30 cellular contexts compared by ENCODE assay signal in the genomic region with DNA sequence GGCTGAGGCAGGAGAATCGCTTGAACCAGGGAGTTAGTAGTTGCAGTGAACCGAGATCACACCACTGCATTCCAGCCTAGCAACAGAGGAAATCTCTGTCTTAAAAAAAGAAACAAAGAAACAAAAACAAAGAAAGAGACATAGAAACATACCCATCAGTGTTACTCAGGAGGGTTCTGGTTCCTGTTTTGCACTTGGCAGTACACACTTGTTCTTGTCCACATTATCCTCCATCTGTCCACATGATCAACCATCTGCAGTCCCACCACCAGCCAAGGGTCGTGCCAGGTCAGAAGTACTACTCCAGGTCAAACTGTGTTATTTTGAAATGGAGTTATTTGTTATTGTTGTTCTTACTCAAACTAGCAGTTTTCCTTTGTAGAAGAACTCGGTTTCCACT.
A peak's percentile ranks its signal among the peaks of the same experiment; 100 is the strongest.
DNase-seq lines count a peak whose midpoint lies in the region; ATAC-seq and TF ChIP-seq lines count a peak whose summit lies in the region.
"Had no signal": no experiment of that assay in that cellular context is flagged by ENCODE, and none has a peak within 500 bp of the region (broad histone marks: within the 10 kb centered on the region; RNA-seq: fewer than 3 reads in every experiment).

No MANE protein-coding gene starts in this region.

- DNase-seq in HFFc6 (peak; percentile 11), cerebellar cortex (ENCODE audit: low spot score) (peak; percentile 76), medulla oblongata (ENCODE audit: extremely low spot score) (peak; percentile 1), T-helper 1 cell (no peak), H7 (no peak)
- no peak for DNase-seq in activated CD4-positive, alpha-beta T cell treated with anti-CD3 and anti-CD28 coated beads, Interleukin-2, amount 50 U/mL, for 1 hour
- DNase-seq: activated CD4-positive, alpha-beta T cell treated with anti-CD3 and anti-CD28 coated beads, Interleukin-2, amount 10 ng/mL, durations not matched to agents 7 days and 5 days; activated CD8-positive, alpha-beta memory T cell treated with anti-CD3 and anti-CD28 coated beads, Interleukin-2, amount 10 ng/mL, durations not matched to agents 7 days and 5 days; activated naive CD4-positive, alpha-beta T cell treated with anti-CD3 and anti-CD28 coated beads for 36 hours; activated T-cell treated with anti-CD3 and anti-CD28 coated beads, Interleukin-2, amount 50 U/mL, for 72 hours; AML-193; CD8-positive, alpha-beta T cell; hippocampal formation; immature natural killer cell; left ventricle myocardium inferior; MM.1S; NCI-H1436 treated with DMSO at 0.1 percent for 48 hours; OCI-M1; posterior cingulate gyrus; SK-N-SH; thyroid gland; WERI-Rb-1 had no signal

- TF ChIP-seq CTCF in HFFc6 (IDR thresholded peaks at IDR 0.05) = no peak

- no peaks in the 10 kb centered on the region for H3K9me3 Mint-ChIP-seq in HFFc6
- H3K9me3 Mint-ChIP-seq: activated naive CD4-positive, alpha-beta T cell treated with anti-CD3 and anti-CD28 coated beads for 36 hours; CD8-positive, alpha-beta T cell; GM23338; nephron had no signal

- no peak overlapping the region for H3K4me3 ChIP-seq in H7 (ENCODE audit: insufficient read depth, low read depth, low read length)
- H3K4me3 ChIP-seq: gastroesophageal sphincter, GM23338, K562, left ventricle myocardium inferior, thyroid gland had no signal

- ATAC-seq in HG02852 (IDR thresholded peaks at IDR 0.05; ENCODE audit: unreplicated experiment) = no peak
- ATAC-seq: activated CD8-positive, alpha-beta memory T cell treated with anti-CD3 and anti-CD28 coated beads, Interleukin-2, amount 10 ng/mL, durations not matched to agents 7 days and 5 days; activated T-cell treated with anti-CD3 and anti-CD28 coated beads, Interleukin-2, amount 50 U/mL, for 72 hours; CD8-positive, alpha-beta T cell; gastroesophageal sphincter; GM23338; K562; sciatic nerve had no signal

- H3K27me3 Mint-ChIP-seq in HFFc6 (ENCODE audit: insufficient read depth) = no peaks in the 10 kb centered on the region
- H3K27me3 Mint-ChIP-seq: activated CD4-positive, alpha-beta T cell treated with anti-CD3 and anti-CD28 coated beads, Interleukin-2, amount 10 ng/mL, durations not matched to agents 7 days and 5 days; activated CD8-positive, alpha-beta memory T cell treated with anti-CD3 and anti-CD28 coated beads, Interleukin-2, amount 10 ng/mL, durations not matched to agents 7 days and 5 days; central memory CD8-positive, alpha-beta T cell; stimulated activated naive CD8-positive, alpha-beta T cell treated with anti-CD3 and anti-CD28 coated beads, Interleukin-15, Interleukin-2, amounts not matched to agents 100 ng/mL and 50 ng/mL, for 24 hours had no signal

- H3K4me1 Mint-ChIP-seq in HFFc6 (ENCODE audit: low read depth) = peaks cover 22% of the 10 kb centered on the region
- H3K4me1 Mint-ChIP-seq: activated CD4-positive, alpha-beta T cell treated with anti-CD3 and anti-CD28 coated beads, Interleukin-2, amount 10 ng/mL, durations not matched to agents 7 days and 5 days; activated CD8-positive, alpha-beta memory T cell treated with anti-CD3 and anti-CD28 coated beads, Interleukin-2, amount 10 ng/mL, durations not matched to agents 7 days and 5 days; central memory CD8-positive, alpha-beta T cell; immature natural killer cell; nephron had no signal

- no peaks in the 10 kb centered on the region for H3K36me3 ChIP-seq in H7 (replicated peaks; ENCODE audit: control insufficient read depth, insufficient read depth, low read length)
- H3K36me3 ChIP-seq: gastroesophageal sphincter, left ventricle myocardium inferior, thyroid gland, WERI-Rb-1 had no signal

- H3K27ac Mint-ChIP-seq in HFFc6 = peak overlapping the region; percentile 80
- H3K27ac Mint-ChIP-seq: activated CD4-positive, alpha-beta T cell treated with anti-CD3 and anti-CD28 coated beads, Interleukin-2, amount 10 ng/mL, durations not matched to agents 7 days and 5 days; activated CD8-positive, alpha-beta memory T cell treated with anti-CD3 and anti-CD28 coated beads, Interleukin-2, amount 10 ng/mL, durations not matched to agents 7 days and 5 days; activated naive CD4-positive, alpha-beta T cell treated with anti-CD3 and anti-CD28 coated beads for 36 hours; activated T-cell treated with anti-CD3 and anti-CD28 coated beads, Interleukin-2, amount 50 U/mL, for 72 hours; CD8-positive, alpha-beta T cell; GM23338; immature natural killer cell; nephron; stimulated activated naive CD8-positive, alpha-beta T cell treated with anti-CD3 and anti-CD28 coated beads, Interleukin-15, Interleukin-2, amounts not matched to agents 100 ng/mL and 50 ng/mL, for 24 hours had no signal

- peak overlapping the region; percentile 22; the same call in 1 of the 2 replicates for H3K4me3 Mint-ChIP-seq in HFFc6
- H3K4me3 Mint-ChIP-seq: activated CD4-positive, alpha-beta T cell treated with anti-CD3 and anti-CD28 coated beads, Interleukin-2, amount 10 ng/mL, durations not matched to agents 7 days and 5 days; activated CD8-positive, alpha-beta memory T cell treated with anti-CD3 and anti-CD28 coated beads, Interleukin-2, amount 10 ng/mL, durations not matched to agents 7 days and 5 days; activated naive CD4-positive, alpha-beta T cell treated with anti-CD3 and anti-CD28 coated beads for 36 hours; activated T-cell treated with anti-CD3 and anti-CD28 coated beads, Interleukin-2, amount 50 U/mL, for 72 hours; CD8-positive, alpha-beta T cell; central memory CD8-positive, alpha-beta T cell; GM23338; immature natural killer cell; nephron; stimulated activated naive CD8-positive, alpha-beta T cell treated with anti-CD3 and anti-CD28 coated beads, Interleukin-15, Interleukin-2, amounts not matched to agents 100 ng/mL and 50 ng/mL, for 24 hours had no signal

- no peaks in the 10 kb centered on the region; the same call in 1 of the 2 replicates for H3K36me3 Mint-ChIP-seq in HFFc6 (ENCODE audit: low read depth)
- H3K36me3 Mint-ChIP-seq: activated CD8-positive, alpha-beta memory T cell treated with anti-CD3 and anti-CD28 coated beads, Interleukin-2, amount 10 ng/mL, durations not matched to agents 7 days and 5 days; CD8-positive, alpha-beta T cell; immature natural killer cell had no signal

- H3K27me3 ChIP-seq in H7 (ENCODE audit: control insufficient read depth, insufficient read depth, low read length) = no peaks in the 10 kb centered on the region
- H3K27me3 ChIP-seq: gastroesophageal sphincter, thyroid gland had no signal

Comparison
In these comparisons a context has a peak if more than half of its experiments do, and no peak if none do; other contexts are left out.
1. DNase-seq: peak in HFFc6 (single experiment), cerebellar cortex (single experiment) and medulla oblongata (single experiment); none in activated CD4-positive, alpha-beta T cell treated with anti-CD3 and anti-CD28 coated beads, Interleukin-2, amount 50 U/mL, for 1 hour (single experiment), T-helper 1 cell (0 of 5) and H7 (single experiment).